Comparison of ENCODE assay signal across 1 cellular context in genomic region chr12:94143444-94143843, GRCh38.
TF ChIP-seq lines count a peak whose summit lies in the region.

No MANE protein-coding gene starts in this region.

TF ChIP-seq in K562, 482 proteins besides CTCF, POLR2A, EP300 and RAD21 (continued from another document):
- no peak for TF ChIP-seq SIRT6 (IDR thresholded peaks at IDR 0.05; ENCODE audit: low read depth, low read length)
- peak; percentile 76 for TF ChIP-seq ZBTB40 (IDR thresholded peaks at IDR 0.05)
- TF ChIP-seq ZBTB40 (CRISPR knock-in tag; IDR thresholded peaks at IDR 0.05), result no peak
- TF ChIP-seq TAF1 (IDR thresholded peaks at IDR 0.05; ENCODE audit: control insufficient read depth, extremely low read depth, insufficient read depth, low read length, severe bottlenecking), result no peak
- TF ChIP-seq KLF6 (CRISPR knock-in tag; IDR thresholded peaks at IDR 0.05; ENCODE audit: borderline replicate concordance), result no peak
- no peak for TF ChIP-seq HMGXB4 (CRISPR knock-in tag; IDR thresholded peaks at IDR 0.05)
- peak; percentile 19; the same call in 1 of the 2 replicates for TF ChIP-seq CBFA2T3 (IDR thresholded peaks at IDR 0.05)
- peak; percentile 18; the same call in 1 of the 2 replicates for TF ChIP-seq CTBP1 (IDR thresholded peaks at IDR 0.05; ENCODE audit: borderline replicate concordance)
